8 cellular contexts compared by ENCODE assay signal in the genomic region with DNA sequence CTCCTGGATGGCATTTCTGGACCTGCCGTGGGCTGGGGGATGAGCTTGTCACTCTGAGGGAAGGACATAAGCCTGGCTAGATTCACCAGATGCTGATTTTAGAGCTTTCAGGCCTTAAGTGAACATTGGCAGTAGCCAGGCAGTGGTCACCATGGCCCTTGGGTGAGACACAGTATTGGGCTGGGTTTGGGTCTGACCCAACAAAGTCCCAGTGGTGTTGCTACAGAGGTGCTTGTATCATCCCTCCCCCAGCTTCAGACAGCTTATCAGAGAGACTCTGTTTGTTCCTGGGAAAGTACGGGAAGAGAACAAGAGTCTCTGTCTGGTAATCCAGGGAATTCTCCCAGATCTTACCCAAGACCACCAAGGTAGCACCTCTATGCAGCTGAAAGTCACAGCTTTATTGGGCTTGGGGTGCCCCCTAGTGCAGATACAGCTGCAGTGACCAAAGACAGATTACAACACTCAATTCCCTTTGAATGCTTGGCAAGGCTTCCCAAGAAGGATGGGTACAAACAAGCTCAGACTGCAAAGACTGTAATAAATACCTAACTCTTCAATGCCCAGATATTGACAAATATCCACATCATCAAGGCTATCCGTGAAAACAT. TPM values are rescaled to one million over a fixed set of nuclear protein-coding genes. Genes with fewer than 3 reads are reported as not detected.
DNase-seq lines count a peak whose midpoint lies in the region; ATAC-seq and TF ChIP-seq lines count a peak whose summit lies in the region.

No MANE protein-coding gene starts in this region.

- H3K9me3 Mint-ChIP-seq in WTC11 (peaks cover 9% of the 10 kb centered on the region), neural crest cell (no peaks in the 10 kb centered on the region)

- H3K36me3 Mint-ChIP-seq in WTC11 (peaks cover 3% of the 10 kb centered on the region), neural crest cell (ENCODE audit: low read depth) (no peaks in the 10 kb centered on the region)

- H3K27ac Mint-ChIP-seq in WTC11 (peak overlapping the region; percentile 10; the same call in 1 of the 2 replicates), neural crest cell (ENCODE audit: unreplicated experiment) (no peak overlapping the region)

- H3K4me3 Mint-ChIP-seq in WTC11 (no peak overlapping the region), neural crest cell (no peak overlapping the region)

- H3K27me3 Mint-ChIP-seq in WTC11 (ENCODE audit: low read depth) (peaks cover 18% of the 10 kb centered on the region), neural crest cell (ENCODE audit: low read depth) (peaks cover 50% of the 10 kb centered on the region)

- H3K27ac ChIP-seq in epithelial cell of prostate = no peak overlapping the region

- no peaks in the 10 kb centered on the region for H3K4me1 Mint-ChIP-seq in WTC11
- no peaks in the 10 kb centered on the region for H3K4me1 Mint-ChIP-seq in neural crest cell

- peak; percentile 34 for DNase-seq in NCI-H2107 treated with DMSO at 0.1 percent for 48 hours (lab: John Stamatoyannopoulos, UW; ENCODE audit: unreplicated experiment)
- no peak for DNase-seq in NCI-H2107 (lab: John Stamatoyannopoulos, UW)
- peak; percentile 72 for DNase-seq in NCI-H146 (lab: John Stamatoyannopoulos, UW)
- DNase-seq in WTC11 (ENCODE audit: low spot score) = peak; percentile 72
- peak; percentile 3 for DNase-seq in epithelial cell of prostate (ENCODE audit: low read depth, low spot score)
- DNase-seq in neural crest cell (ENCODE audit: low read depth, low spot score) = peak; percentile 35

- POLR2A ChIA-PET in WTC11 (lab: Charles Lee) = interaction anchor here (0.9 kb wide), 1 partner anchor 10 kb away, joined by 3 read pairs; no protein-coding TSS in a partner anchor

- peak; percentile 34; the same call in 1 of the 2 replicates for TF ChIP-seq CTCF in WTC11 (IDR thresholded peaks at IDR 0.05)
- TF ChIP-seq CTCF in neural crest cell (conservative IDR thresholded peaks at IDR 0.05) = peak; percentile 66

- peak; percentile 97 for ATAC-seq in WTC11
- ATAC-seq in HG02981 (IDR thresholded peaks at IDR 0.05; ENCODE audit: unreplicated experiment) = no peak
- no peak for ATAC-seq in HG03175 (IDR thresholded peaks at IDR 0.05; ENCODE audit: unreplicated experiment)

- CTCF ChIA-PET in WTC11 (lab: Charles Lee) = interaction anchor here (0.7 to 2.6 kb wide), 38 partner anchors 10 to 558 kb away, joined by 3 to 36 read pairs (median 4); a partner anchor contains a TSS

TF ChIP-seq in WTC11, 78 proteins besides CTCF, POLR2A, EP300 and RAD21 (continues in another document):
- TF ChIP-seq FOXP1 (CRISPR knock-in tag; IDR thresholded peaks at IDR 0.05; ENCODE audit: borderline replicate concordance) (no peak), ZNF263 (CRISPR knock-in tag; IDR thresholded peaks at IDR 0.05; ENCODE audit: low read depth) (no peak), NFATC4 (CRISPR knock-in tag; IDR thresholded peaks at IDR 0.05) (no peak), ZNF423 (CRISPR knock-in tag; IDR thresholded peaks at IDR 0.05) (no peak), NR3C1 (CRISPR knock-in tag; conservative IDR thresholded peaks at IDR 0.05; ENCODE audit: low read depth) (no peak)
- TF ChIP-seq, protein P1, sequence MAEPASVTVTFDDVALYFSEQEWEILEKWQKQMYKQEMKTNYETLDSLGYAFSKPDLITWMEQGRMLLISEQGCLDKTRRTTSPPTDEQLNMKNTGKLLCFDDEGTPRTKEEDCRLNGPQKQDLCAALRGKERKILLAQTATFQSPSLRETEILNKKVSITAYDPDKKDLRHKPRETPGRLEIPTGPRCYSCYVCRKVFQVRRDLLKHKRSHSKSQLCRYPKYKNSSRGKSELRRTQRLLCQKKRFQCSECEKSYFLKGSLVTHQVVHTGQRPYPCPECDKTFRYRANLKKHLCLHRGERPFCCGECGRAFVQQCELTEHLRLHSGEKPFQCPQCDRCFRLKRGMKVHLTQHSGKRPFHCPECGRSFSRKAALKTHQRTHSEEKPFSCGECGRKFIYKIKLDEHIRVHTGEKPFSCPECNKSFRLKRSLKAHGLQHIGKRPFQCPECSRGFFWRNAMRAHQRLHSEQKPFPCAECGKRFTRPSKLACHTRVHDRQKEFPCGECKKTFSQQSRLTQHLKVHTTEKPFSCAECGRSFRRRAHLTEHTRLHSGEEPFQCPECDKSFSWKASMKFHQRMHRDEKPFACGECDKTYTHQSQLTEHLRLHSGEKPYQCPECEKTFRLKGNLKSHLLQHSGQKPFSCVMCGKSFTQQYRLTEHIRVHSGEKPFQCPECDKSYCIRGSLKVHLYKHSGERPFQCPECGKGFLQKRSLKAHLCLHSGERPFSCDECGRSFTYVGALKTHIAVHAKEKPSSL (CRISPR knock-in tag; conservative IDR thresholded peaks at IDR 0.05) = peak; percentile 91
- TF ChIP-seq, protein P2, sequence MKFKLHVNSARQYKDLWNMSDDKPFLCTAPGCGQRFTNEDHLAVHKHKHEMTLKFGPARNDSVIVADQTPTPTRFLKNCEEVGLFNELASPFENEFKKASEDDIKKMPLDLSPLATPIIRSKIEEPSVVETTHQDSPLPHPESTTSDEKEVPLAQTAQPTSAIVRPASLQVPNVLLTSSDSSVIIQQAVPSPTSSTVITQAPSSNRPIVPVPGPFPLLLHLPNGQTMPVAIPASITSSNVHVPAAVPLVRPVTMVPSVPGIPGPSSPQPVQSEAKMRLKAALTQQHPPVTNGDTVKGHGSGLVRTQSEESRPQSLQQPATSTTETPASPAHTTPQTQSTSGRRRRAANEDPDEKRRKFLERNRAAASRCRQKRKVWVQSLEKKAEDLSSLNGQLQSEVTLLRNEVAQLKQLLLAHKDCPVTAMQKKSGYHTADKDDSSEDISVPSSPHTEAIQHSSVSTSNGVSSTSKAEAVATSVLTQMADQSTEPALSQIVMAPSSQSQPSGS (CRISPR knock-in tag; IDR thresholded peaks at IDR 0.05; ENCODE audit: borderline replicate concordance, low read depth) = no peak
- TF ChIP-seq, protein P3, sequence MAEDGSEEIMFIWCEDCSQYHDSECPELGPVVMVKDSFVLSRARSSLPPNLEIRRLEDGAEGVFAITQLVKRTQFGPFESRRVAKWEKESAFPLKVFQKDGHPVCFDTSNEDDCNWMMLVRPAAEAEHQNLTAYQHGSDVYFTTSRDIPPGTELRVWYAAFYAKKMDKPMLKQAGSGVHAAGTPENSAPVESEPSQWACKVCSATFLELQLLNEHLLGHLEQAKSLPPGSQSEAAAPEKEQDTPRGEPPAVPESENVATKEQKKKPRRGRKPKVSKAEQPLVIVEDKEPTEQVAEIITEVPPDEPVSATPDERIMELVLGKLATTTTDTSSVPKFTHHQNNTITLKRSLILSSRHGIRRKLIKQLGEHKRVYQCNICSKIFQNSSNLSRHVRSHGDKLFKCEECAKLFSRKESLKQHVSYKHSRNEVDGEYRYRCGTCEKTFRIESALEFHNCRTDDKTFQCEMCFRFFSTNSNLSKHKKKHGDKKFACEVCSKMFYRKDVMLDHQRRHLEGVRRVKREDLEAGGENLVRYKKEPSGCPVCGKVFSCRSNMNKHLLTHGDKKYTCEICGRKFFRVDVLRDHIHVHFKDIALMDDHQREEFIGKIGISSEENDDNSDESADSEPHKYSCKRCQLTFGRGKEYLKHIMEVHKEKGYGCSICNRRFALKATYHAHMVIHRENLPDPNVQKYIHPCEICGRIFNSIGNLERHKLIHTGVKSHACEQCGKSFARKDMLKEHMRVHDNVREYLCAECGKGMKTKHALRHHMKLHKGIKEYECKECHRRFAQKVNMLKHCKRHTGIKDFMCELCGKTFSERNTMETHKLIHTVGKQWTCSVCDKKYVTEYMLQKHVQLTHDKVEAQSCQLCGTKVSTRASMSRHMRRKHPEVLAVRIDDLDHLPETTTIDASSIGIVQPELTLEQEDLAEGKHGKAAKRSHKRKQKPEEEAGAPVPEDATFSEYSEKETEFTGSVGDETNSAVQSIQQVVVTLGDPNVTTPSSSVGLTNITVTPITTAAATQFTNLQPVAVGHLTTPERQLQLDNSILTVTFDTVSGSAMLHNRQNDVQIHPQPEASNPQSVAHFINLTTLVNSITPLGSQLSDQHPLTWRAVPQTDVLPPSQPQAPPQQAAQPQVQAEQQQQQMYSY (CRISPR knock-in tag; IDR thresholded peaks at IDR 0.05) = peak; percentile 80
- TF ChIP-seq, protein P4, sequence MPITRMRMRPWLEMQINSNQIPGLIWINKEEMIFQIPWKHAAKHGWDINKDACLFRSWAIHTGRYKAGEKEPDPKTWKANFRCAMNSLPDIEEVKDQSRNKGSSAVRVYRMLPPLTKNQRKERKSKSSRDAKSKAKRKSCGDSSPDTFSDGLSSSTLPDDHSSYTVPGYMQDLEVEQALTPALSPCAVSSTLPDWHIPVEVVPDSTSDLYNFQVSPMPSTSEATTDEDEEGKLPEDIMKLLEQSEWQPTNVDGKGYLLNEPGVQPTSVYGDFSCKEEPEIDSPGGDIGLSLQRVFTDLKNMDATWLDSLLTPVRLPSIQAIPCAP (CRISPR knock-in tag; IDR thresholded peaks at IDR 0.05) = no peak

RNA-seq across cellular contexts. Expression of a gene that starts 9.8 kb away (rescaled TPM):
- total RNA-seq in WTC11 (2021) (116 to 121 TPM (median 118 TPM) in 3 replicates), neural crest cell (92.4 and 93.1 TPM in 2 replicates)

RNA-seq across cellular contexts. Expression of a gene that starts 19.9 kb away (rescaled TPM):
- total RNA-seq in WTC11 (2021) = 13.7 to 16.9 TPM (median 16.1 TPM) in 3 replicates
- 20.2 and 23.4 TPM in 2 replicates for total RNA-seq in neural crest cell
